In the genomic region with DNA sequence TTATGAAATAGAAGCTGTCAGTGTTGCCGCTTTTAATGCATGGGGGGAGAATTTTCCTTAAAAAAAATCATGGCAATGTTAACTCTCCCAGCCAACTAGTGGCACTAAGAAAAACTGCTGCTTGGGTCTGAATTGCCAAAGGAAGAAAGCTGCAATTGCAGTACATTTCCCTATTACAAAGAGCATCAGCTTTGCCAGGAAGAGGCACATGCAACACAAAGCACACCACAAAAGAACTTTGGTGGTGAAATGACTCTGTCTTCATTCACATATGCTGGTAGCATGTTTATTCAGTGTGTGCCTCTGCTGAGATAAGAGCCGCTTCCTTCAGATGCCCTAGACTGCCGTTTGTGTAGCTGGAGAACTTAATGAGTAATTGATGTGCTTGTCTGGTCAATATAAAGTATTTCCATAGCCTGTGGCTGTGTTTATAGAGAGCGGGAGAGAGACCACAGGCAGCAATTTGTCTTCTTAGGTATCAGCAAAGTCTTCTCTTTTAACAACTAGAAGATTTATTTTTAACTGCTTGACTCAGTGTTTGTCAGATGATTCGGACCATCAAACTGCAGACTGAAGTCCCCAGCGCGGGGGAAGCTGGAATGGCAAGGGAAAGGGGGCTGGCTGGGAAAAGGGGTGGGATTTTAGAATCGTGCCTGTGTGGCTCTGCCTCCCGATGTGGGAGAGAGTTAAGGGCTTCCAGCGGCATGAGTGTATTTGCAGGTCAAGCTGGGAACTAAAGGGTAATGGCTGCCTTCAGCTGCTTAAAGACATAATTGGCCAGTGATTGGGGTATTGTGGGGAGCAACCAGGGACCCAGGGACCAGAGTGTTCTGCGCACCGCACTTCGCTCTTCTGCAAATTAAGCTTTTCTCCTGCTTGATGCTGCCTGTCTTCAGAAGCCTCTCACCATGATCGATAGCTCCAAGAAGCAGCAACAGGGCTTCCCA, we compare ENCODE assay signal across 1 cellular context.
TF ChIP-seq lines count a peak whose summit lies in the region.

No MANE protein-coding gene starts in this region.

TF ChIP-seq in GM23338, 12 proteins besides CTCF, POLR2A, EP300 and RAD21 (continued from another document):
- TF ChIP-seq, protein P1, sequence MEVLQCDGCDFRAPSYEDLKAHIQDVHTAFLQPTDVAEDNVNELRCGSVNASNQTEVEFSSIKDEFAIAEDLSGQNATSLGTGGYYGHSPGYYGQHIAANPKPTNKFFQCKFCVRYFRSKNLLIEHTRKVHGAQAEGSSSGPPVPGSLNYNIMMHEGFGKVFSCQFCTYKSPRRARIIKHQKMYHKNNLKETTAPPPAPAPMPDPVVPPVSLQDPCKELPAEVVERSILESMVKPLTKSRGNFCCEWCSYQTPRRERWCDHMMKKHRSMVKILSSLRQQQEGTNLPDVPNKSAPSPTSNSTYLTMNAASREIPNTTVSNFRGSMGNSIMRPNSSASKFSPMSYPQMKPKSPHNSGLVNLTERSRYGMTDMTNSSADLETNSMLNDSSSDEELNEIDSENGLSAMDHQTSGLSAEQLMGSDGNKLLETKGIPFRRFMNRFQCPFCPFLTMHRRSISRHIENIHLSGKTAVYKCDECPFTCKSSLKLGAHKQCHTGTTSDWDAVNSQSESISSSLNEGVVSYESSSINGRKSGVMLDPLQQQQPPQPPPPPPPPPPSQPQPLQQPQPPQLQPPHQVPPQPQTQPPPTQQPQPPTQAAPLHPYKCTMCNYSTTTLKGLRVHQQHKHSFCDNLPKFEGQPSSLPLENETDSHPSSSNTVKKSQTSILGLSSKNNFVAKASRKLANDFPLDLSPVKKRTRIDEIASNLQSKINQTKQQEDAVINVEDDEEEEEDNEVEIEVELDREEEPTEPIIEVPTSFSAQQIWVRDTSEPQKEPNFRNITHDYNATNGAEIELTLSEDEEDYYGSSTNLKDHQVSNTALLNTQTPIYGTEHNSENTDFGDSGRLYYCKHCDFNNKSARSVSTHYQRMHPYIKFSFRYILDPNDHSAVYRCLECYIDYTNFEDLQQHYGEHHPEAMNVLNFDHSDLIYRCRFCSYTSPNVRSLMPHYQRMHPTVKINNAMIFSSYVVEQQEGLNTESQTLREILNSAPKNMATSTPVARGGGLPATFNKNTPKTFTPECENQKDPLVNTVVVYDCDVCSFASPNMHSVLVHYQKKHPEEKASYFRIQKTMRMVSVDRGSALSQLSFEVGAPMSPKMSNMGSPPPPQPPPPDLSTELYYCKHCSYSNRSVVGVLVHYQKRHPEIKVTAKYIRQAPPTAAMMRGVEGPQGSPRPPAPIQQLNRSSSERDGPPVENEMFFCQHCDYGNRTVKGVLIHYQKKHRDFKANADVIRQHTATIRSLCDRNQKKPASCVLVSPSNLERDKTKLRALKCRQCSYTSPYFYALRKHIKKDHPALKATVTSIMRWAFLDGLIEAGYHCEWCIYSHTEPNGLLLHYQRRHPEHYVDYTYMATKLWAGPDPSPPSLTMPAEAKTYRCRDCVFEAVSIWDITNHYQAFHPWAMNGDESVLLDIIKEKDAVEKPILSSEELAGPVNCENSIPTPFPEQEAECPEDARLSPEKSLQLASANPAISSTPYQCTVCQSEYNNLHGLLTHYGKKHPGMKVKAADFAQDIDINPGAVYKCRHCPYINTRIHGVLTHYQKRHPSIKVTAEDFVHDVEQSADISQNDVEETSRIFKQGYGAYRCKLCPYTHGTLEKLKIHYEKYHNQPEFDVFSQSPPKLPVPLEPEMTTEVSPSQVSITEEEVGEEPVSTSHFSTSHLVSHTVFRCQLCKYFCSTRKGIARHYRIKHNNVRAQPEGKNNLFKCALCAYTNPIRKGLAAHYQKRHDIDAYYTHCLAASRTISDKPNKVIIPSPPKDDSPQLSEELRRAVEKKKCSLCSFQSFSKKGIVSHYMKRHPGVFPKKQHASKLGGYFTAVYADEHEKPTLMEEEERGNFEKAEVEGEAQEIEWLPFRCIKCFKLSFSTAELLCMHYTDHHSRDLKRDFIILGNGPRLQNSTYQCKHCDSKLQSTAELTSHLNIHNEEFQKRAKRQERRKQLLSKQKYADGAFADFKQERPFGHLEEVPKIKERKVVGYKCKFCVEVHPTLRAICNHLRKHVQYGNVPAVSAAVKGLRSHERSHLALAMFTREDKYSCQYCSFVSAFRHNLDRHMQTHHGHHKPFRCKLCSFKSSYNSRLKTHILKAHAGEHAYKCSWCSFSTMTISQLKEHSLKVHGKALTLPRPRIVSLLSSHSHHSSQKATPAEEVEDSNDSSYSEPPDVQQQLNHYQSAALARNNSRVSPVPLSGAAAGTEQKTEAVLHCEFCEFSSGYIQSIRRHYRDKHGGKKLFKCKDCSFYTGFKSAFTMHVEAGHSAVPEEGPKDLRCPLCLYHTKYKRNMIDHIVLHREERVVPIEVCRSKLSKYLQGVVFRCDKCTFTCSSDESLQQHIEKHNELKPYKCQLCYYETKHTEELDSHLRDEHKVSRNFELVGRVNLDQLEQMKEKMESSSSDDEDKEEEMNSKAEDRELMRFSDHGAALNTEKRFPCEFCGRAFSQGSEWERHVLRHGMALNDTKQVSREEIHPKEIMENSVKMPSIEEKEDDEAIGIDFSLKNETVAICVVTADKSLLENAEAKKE (CRISPR knock-in tag; IDR thresholded peaks at IDR 0.05): no peak
- no peak for TF ChIP-seq NANOG (IDR thresholded peaks at IDR 0.05; ENCODE audit: borderline replicate concordance)
TF ChIP-seq in GM23338: peak in this region for 0.
